ENCODE assay signal across 8 cellular contexts in the genomic region with DNA sequence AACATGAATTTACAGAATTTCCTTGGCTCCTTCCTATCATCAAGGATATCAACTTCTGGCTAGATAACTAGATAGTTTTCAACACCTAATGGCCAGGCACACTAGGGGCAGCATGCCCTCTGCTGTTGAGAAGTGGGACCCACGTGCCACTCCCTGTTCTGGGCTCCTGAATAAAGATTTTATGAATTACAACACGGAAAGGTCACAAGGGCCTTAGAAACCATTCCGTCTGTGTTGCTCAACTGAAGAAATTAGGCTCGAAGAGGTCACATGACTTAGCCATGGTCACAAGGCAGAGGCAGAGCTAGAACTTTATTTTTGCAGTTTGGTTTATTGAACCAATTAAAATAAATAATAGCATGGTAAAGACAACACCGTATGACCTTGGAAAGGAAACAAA.
DNase-seq lines count a peak whose midpoint lies in the region; ATAC-seq and TF ChIP-seq lines count a peak whose summit lies in the region.

No MANE protein-coding gene starts in this region.

- no peak overlapping the region for H3K27ac Mint-ChIP-seq in stimulated activated naive B cell treated with anti-CD40 and anti-IgM and Interleukin-4, amounts not matched to agents 10 μg/mL and 1 μg/mL and 100 μg/mL, for 72 hours

- in situ Hi-C loops in astrocyte of the cerebellum (cut with HindIII; ENCODE audit: low sequenced_read_pairs) = loop anchor here (25.0 kb wide), 1 partner anchor 948 kb away; no protein-coding TSS in a partner anchor

- H3K4me3 ChIP-seq in astrocyte of the cerebellum (ENCODE audit: low read depth, low read length) = no peak overlapping the region

- DNase-seq in EH (ENCODE audit: low read depth) (peak; percentile 65), NOMO-1 treated with dmso at 0.1 percent for 144 hours (lab: John Stamatoyannopoulos, UW; ENCODE audit: unreplicated experiment) (peak; percentile 83), astrocyte of the cerebellum (ENCODE audit: low read depth) (peak; percentile 13), iPS DF 4.7 (ENCODE audit: extremely low read depth, low spot score) (peak; percentile 19), DMS79 (lab: John Stamatoyannopoulos, UW) (no peak)
- DNase-seq in stimulated activated naive B cell treated with anti-CD40 and anti-IgM and Interleukin-4, amounts not matched to agents 10 μg/mL and 1 μg/mL and 100 μg/mL, for 72 hours = peak; percentile 13
- DNase-seq in activated T-cell treated with anti-CD3 and anti-CD28 coated beads, Interleukin-2, amount 50 U/mL, for 48 hours = no peak

- peak; percentile 45 for ATAC-seq in HG03139 (IDR thresholded peaks at IDR 0.05; ENCODE audit: unreplicated experiment)
- ATAC-seq in stimulated activated naive B cell treated with anti-CD40 and anti-IgM and Interleukin-4, amounts not matched to agents 10 μg/mL and 1 μg/mL and 100 μg/mL, for 72 hours (replicated peaks) = peak; percentile 72 to 74

- peak; percentile 82 for TF ChIP-seq CTCF in astrocyte of the cerebellum (IDR thresholded peaks at IDR 0.05; ENCODE audit: low read depth, low read length, missing control alignments)

- H3K27me3 Mint-ChIP-seq in stimulated activated naive B cell treated with anti-CD40 and anti-IgM and Interleukin-4, amounts not matched to agents 10 μg/mL and 1 μg/mL and 100 μg/mL, for 72 hours = no peaks in the 10 kb centered on the region

- H3K4me1 Mint-ChIP-seq in stimulated activated naive B cell treated with anti-CD40 and anti-IgM and Interleukin-4, amounts not matched to agents 10 μg/mL and 1 μg/mL and 100 μg/mL, for 72 hours = peaks cover 17 to 28% of the 10 kb centered on the region in 2 donors

- no peaks in the 10 kb centered on the region for H3K9me3 Mint-ChIP-seq in stimulated activated naive B cell treated with anti-CD40 and anti-IgM and Interleukin-4, amounts not matched to agents 10 μg/mL and 1 μg/mL and 100 μg/mL, for 72 hours

- H3K4me3 Mint-ChIP-seq in stimulated activated naive B cell treated with anti-CD40 and anti-IgM and Interleukin-4, amounts not matched to agents 10 μg/mL and 1 μg/mL and 100 μg/mL, for 72 hours = no peak overlapping the region

- H3K36me3 Mint-ChIP-seq in stimulated activated naive B cell treated with anti-CD40 and anti-IgM and Interleukin-4, amounts not matched to agents 10 μg/mL and 1 μg/mL and 100 μg/mL, for 72 hours = no peaks in the 10 kb centered on the region

Comparison
In these comparisons a context has a peak if more than half of its experiments do, and no peak if none do; other contexts are left out.
1. DNase-seq: peak in EH (single experiment), NOMO-1 treated with dmso at 0.1 percent for 144 hours (single experiment), astrocyte of the cerebellum (single experiment), iPS DF 4.7 (single experiment) and stimulated activated naive B cell treated with anti-CD40 and anti-IgM and Interleukin-4, amounts not matched to agents 10 μg/mL and 1 μg/mL and 100 μg/mL, for 72 hours (single experiment); none in DMS79 (single experiment) and activated T-cell treated with anti-CD3 and anti-CD28 coated beads, Interleukin-2, amount 50 U/mL, for 48 hours (0 of 2).